Comparison of ENCODE assay signal across 13 cellular contexts in genomic region chr7:130923930-130924329, GRCh38.
DNase-seq lines count a peak whose midpoint lies in the region; TF ChIP-seq lines count a peak whose summit lies in the region.
"Had no signal": no experiment of that assay in that cellular context is flagged by ENCODE, and none has a peak within 500 bp of the region (broad histone marks: within the 10 kb centered on the region; RNA-seq: fewer than 3 reads in every experiment).

No MANE protein-coding gene starts in this region.

- H3K4me3 ChIP-seq in esophagus muscularis mucosa = no peak overlapping the region

- H3K4me1 Mint-ChIP-seq in activated naive CD4-positive, alpha-beta T cell treated with anti-CD3 and anti-CD28 coated beads for 36 hours (ENCODE audit: low read depth) = peaks cover 95% of the 10 kb centered on the region
- peaks cover 76% of the 10 kb centered on the region for H3K4me1 Mint-ChIP-seq in activated T-helper 2 cell treated with anti-CD3 and anti-CD28 coated beads, Interferon-gamma antibody, Interleukin-2, Interleukin-4, amounts not matched to agents 10 μg/mL and 5 μg/mL and 100 μg/mL, durations not matched to agents 14 hours and 24 hours and 36 hours (ENCODE audit: low read depth)
- H3K4me1 Mint-ChIP-seq in progenitor cell of endocrine pancreas (ENCODE audit: low read depth) = peaks cover 29% of the 10 kb centered on the region

- peaks cover 0 to 16% (median 7%) of the 10 kb centered on the region in 4 donors for H3K36me3 ChIP-seq in esophagus muscularis mucosa

- H3K36me3 Mint-ChIP-seq in activated naive CD4-positive, alpha-beta T cell treated with anti-CD3 and anti-CD28 coated beads for 36 hours (ENCODE audit: low read depth) = peaks cover 69% of the 10 kb centered on the region
- peaks cover 83% of the 10 kb centered on the region for H3K36me3 Mint-ChIP-seq in activated T-helper 2 cell treated with anti-CD3 and anti-CD28 coated beads, Interferon-gamma antibody, Interleukin-2, Interleukin-4, amounts not matched to agents 10 μg/mL and 5 μg/mL and 100 μg/mL, durations not matched to agents 14 hours and 24 hours and 36 hours (ENCODE audit: low read depth)
- H3K36me3 Mint-ChIP-seq in progenitor cell of endocrine pancreas (ENCODE audit: insufficient read depth) = no peaks in the 10 kb centered on the region
- H3K36me3 Mint-ChIP-seq: brain had no signal

- H3K27me3 Mint-ChIP-seq in activated naive CD4-positive, alpha-beta T cell treated with anti-CD3 and anti-CD28 coated beads for 36 hours (ENCODE audit: low read depth) = no peaks in the 10 kb centered on the region
- no peaks in the 10 kb centered on the region for H3K27me3 Mint-ChIP-seq in activated T-helper 2 cell treated with anti-CD3 and anti-CD28 coated beads, Interferon-gamma antibody, Interleukin-2, Interleukin-4, amounts not matched to agents 10 μg/mL and 5 μg/mL and 100 μg/mL, durations not matched to agents 14 hours and 24 hours and 36 hours (ENCODE audit: low read depth)
- peaks cover 4% of the 10 kb centered on the region for H3K27me3 Mint-ChIP-seq in progenitor cell of endocrine pancreas
- H3K27me3 Mint-ChIP-seq: brain had no signal

- H3K9me3 ChIP-seq in esophagus muscularis mucosa = no peaks in the 10 kb centered on the region

- H3K4me3 Mint-ChIP-seq in activated naive CD4-positive, alpha-beta T cell treated with anti-CD3 and anti-CD28 coated beads for 36 hours = no peak overlapping the region
- H3K4me3 Mint-ChIP-seq in activated T-helper 2 cell treated with anti-CD3 and anti-CD28 coated beads, Interferon-gamma antibody, Interleukin-2, Interleukin-4, amounts not matched to agents 10 μg/mL and 5 μg/mL and 100 μg/mL, durations not matched to agents 14 hours and 24 hours and 36 hours (ENCODE audit: low read depth) = no peak overlapping the region
- no peak overlapping the region for H3K4me3 Mint-ChIP-seq in progenitor cell of endocrine pancreas (ENCODE audit: low read depth)

- H3K9me3 Mint-ChIP-seq in activated naive CD4-positive, alpha-beta T cell treated with anti-CD3 and anti-CD28 coated beads for 36 hours = no peaks in the 10 kb centered on the region
- H3K9me3 Mint-ChIP-seq in activated T-helper 2 cell treated with anti-CD3 and anti-CD28 coated beads, Interferon-gamma antibody, Interleukin-2, Interleukin-4, amounts not matched to agents 10 μg/mL and 5 μg/mL and 100 μg/mL, durations not matched to agents 14 hours and 24 hours and 36 hours = no peaks in the 10 kb centered on the region
- H3K9me3 Mint-ChIP-seq in progenitor cell of endocrine pancreas (ENCODE audit: low read depth) = no peaks in the 10 kb centered on the region
- H3K9me3 Mint-ChIP-seq: brain had no signal

- DNase-seq in activated naive CD4-positive, alpha-beta T cell treated with anti-CD3 and anti-CD28 coated beads for 36 hours = no peak
- DNase-seq in activated naive CD4-positive, alpha-beta T cell treated with Interleukin-2 at 50 U/mL for 16 hours = no peak
- no peak for DNase-seq in activated T-helper 2 cell treated with anti-CD3 and anti-CD28 coated beads, Interferon-gamma antibody, Interleukin-2, Interleukin-4, amounts not matched to agents 10 μg/mL and 5 μg/mL and 100 μg/mL, durations not matched to agents 14 hours and 24 hours and 36 hours (ENCODE audit: low spot score)
- peak; percentile 90 for DNase-seq in esophagus muscularis mucosa (ENCODE audit: extremely low spot score)
- DNase-seq in substantia nigra (lab: John Stamatoyannopoulos, UW) = no peak
- DNase-seq in NCI-H446 treated with DMSO at 0.1 percent for 48 hours (lab: John Stamatoyannopoulos, UW) = no peak
- no peak for DNase-seq in NCI-H748 (lab: John Stamatoyannopoulos, UW; ENCODE audit: unreplicated experiment)
- DNase-seq in progenitor cell of endocrine pancreas (ENCODE audit: low spot score, unreplicated experiment) = no peak
- DNase-seq: activated CD8-positive, alpha-beta memory T cell treated with anti-CD3 and anti-CD28 coated beads, Interleukin-2, amount 50 U/mL, for 48 hours; NCI-H1694 treated with DMSO at 0.1 percent for 48 hours; NCI-H69; nucleus accumbens had no signal

- no peaks in the 10 kb centered on the region for H3K27me3 ChIP-seq in esophagus muscularis mucosa

- intact Hi-C loops in activated naive CD4-positive, alpha-beta T cell treated with anti-CD3 and anti-CD28 coated beads for 36 hours (cut with micrococcal nuclease) = no loop called here
- intact Hi-C loops in activated T-helper 2 cell treated with anti-CD3 and anti-CD28 coated beads, Interferon-gamma antibody, Interleukin-2, Interleukin-4, amounts not matched to agents 10 μg/mL and 5 μg/mL and 100 μg/mL, durations not matched to agents 14 hours and 24 hours and 36 hours (cut with micrococcal nuclease) = no loop called here
- intact Hi-C loops in esophagus muscularis mucosa (cut with DNase I) = no loop called here

- H3K27ac ChIP-seq in esophagus muscularis mucosa (replicated peaks in 1 of 4) (peak overlapping the region in 2 of 4 donors; percentile 19 to 33), substantia nigra (ENCODE audit: low read depth, low read length, poor library complexity, severe bottlenecking) (peak overlapping the region; percentile 36)

- no peak for TF ChIP-seq EP300 in esophagus muscularis mucosa (IDR thresholded peaks at IDR 0.05)

- peaks cover 46 to 87% (median 79%) of the 10 kb centered on the region in 4 donors for H3K4me1 ChIP-seq in esophagus muscularis mucosa

- no peak for TF ChIP-seq POLR2A in esophagus muscularis mucosa (IDR thresholded peaks at IDR 0.05; ENCODE audit: low read depth)

- CTCF ChIA-PET in activated naive CD4-positive, alpha-beta T cell treated with anti-CD3 and anti-CD28 coated beads for 36 hours (lab: Charles Lee) = no interaction called here

- TF ChIP-seq CTCF in esophagus muscularis mucosa (IDR thresholded peaks at IDR 0.05) (no peak), progenitor cell of endocrine pancreas (IDR thresholded peaks at IDR 0.05; ENCODE audit: unreplicated experiment) (no peak)

- WGBS in esophagus muscularis mucosa = 96% methylated on average over 5 of the region's 5 CpGs

- H3K27ac Mint-ChIP-seq in activated naive CD4-positive, alpha-beta T cell treated with anti-CD3 and anti-CD28 coated beads for 36 hours = peak overlapping the region; percentile 94
- peak overlapping the region; percentile 17 for H3K27ac Mint-ChIP-seq in activated T-helper 2 cell treated with anti-CD3 and anti-CD28 coated beads, Interferon-gamma antibody, Interleukin-2, Interleukin-4, amounts not matched to agents 10 μg/mL and 5 μg/mL and 100 μg/mL, durations not matched to agents 14 hours and 24 hours and 36 hours
- H3K27ac Mint-ChIP-seq in progenitor cell of endocrine pancreas = no peak overlapping the region
